Comparison of ENCODE assay signal across 14 cellular contexts in the genomic region with DNA sequence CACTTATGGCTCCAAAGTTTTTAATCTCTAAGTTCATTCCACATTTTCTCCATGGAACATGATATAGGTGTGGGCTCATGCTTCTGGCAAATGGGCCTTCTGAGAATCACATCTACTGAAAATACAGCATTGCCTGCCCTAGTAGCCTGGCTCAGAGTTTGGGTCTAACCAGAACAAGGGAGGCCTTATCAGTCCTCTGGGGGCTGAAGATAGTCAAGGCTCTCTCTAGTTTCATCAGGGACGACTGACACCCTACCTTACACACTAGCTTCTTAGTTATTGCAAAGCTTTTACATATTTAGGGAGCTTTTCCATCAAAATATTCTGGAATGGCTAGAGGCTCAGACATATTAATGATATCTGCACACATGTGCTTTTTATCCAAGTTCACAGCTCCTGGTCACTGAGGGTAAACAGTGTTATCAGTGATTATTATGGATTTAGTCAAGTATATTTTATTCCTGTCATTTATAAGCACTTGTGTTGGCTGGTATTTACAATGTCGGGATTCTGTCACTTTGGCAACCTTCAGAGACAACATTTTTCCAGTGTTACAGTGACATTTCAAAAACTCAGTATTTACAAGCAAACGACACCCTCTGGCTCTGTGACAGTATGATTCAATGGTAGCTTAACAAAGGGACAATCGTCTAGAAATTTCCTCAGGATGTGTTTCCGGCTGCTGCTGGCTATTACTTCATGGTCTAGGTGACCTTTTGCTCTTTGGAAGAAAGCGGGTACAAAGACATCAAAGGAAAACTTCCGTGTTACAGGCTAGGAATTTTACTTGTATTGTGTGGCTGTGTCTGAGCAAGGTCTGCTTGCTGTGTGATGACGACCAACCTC.
DNase-seq lines count a peak whose midpoint lies in the region; ATAC-seq and TF ChIP-seq lines count a peak whose summit lies in the region.
"Had no signal": no experiment of that assay in that cellular context is flagged by ENCODE, and none has a peak within 500 bp of the region (broad histone marks: within the 10 kb centered on the region; RNA-seq: fewer than 3 reads in every experiment).

No MANE protein-coding gene starts in this region.

- no CpG with 5 or more reads among the region's 8 CpGs for WGBS in mesendoderm (ENCODE audit: extremely low coverage, insufficient coverage, low lambda C conversion rate)
- 87% methylated on average over 6 of the region's 8 CpGs for WGBS in mesenchymal stem cell

- H3K27me3 Mint-ChIP-seq in activated CD8-positive, alpha-beta T cell treated with anti-CD3 and anti-CD28 coated beads for 36 hours: no peaks in the 10 kb centered on the region
- H3K27me3 Mint-ChIP-seq: activated CD4-positive, alpha-beta memory T cell treated with anti-CD3 and anti-CD28 coated beads, Interleukin-2, amount 10 ng/mL, durations not matched to agents 7 days and 5 days had no signal

- H3K18ac ChIP-seq in mesendoderm (ENCODE audit: low read length): no peak overlapping the region
- no peak overlapping the region for H3K18ac ChIP-seq in mesenchymal stem cell (ENCODE audit: low read depth in 1 of 2, low read length in 2 of 2)

- no peaks in the 10 kb centered on the region for H3K4me1 Mint-ChIP-seq in activated CD8-positive, alpha-beta T cell treated with anti-CD3 and anti-CD28 coated beads for 36 hours (ENCODE audit: low read depth)
- H3K4me1 Mint-ChIP-seq: activated CD4-positive, alpha-beta memory T cell treated with anti-CD3 and anti-CD28 coated beads, Interleukin-2, amount 10 ng/mL, durations not matched to agents 7 days and 5 days had no signal

- H2BK12ac ChIP-seq in mesenchymal stem cell (ENCODE audit: low read length in 2 of 2): no peak overlapping the region

- H3K27me3 ChIP-seq in mesendoderm (ENCODE audit: insufficient read depth, low read length, poor library complexity) (no peaks in the 10 kb centered on the region), mesenchymal stem cell (ENCODE audit: control insufficient read depth in 1 of 2, insufficient read depth in 1 of 2, low read length in 2 of 2) (no peaks in the 10 kb centered on the region)

- no peak overlapping the region for H3K56ac ChIP-seq in mesendoderm (ENCODE audit: low read length)

- H2BK120ac ChIP-seq in mesendoderm (ENCODE audit: low read depth, low read length) (no peak overlapping the region), mesenchymal stem cell (ENCODE audit: low read depth, low read length) (no peak overlapping the region)

- no peak for ATAC-seq in activated CD8-positive, alpha-beta T cell treated with anti-CD3 and anti-CD28 coated beads for 36 hours

- no peak for TF ChIP-seq CTCF in fibroblast of pulmonary artery (IDR thresholded peaks at IDR 0.05; ENCODE audit: low read length, missing control alignments)
- no peak for TF ChIP-seq CTCF in activated CD8-positive, alpha-beta T cell treated with anti-CD3 and anti-CD28 coated beads for 36 hours (IDR thresholded peaks at IDR 0.05)

- no peak overlapping the region for H2BK15ac ChIP-seq in mesendoderm (replicated peaks; ENCODE audit: low read depth)
- no peak overlapping the region for H2BK15ac ChIP-seq in mesenchymal stem cell (ENCODE audit: low read depth, poor library complexity, severe bottlenecking)

- peak; percentile 54 for DNase-seq in fibroblast of pulmonary artery (ENCODE audit: low read depth)
- peak; percentile 13 for DNase-seq in mesendoderm
- peak; percentile 55 for DNase-seq in superior temporal gyrus (ENCODE audit: extremely low spot score)
- DNase-seq in activated CD4-positive, alpha-beta T cell treated with anti-CD3 and anti-CD28 coated beads for 48 hours: no peak
- DNase-seq in occipital lobe (lab: John Stamatoyannopoulos, UW): no peak
- DNase-seq in activated CD8-positive, alpha-beta T cell treated with anti-CD3 and anti-CD28 coated beads for 36 hours: no peak
- no peak for DNase-seq in mesenchymal stem cell
- DNase-seq: activated CD4-positive, alpha-beta memory T cell treated with anti-CD3 and anti-CD28 coated beads, Interleukin-2, amount 10 ng/mL, durations not matched to agents 7 days and 5 days; activated gamma-delta T cell; EL; NCI-H1694; NCI-H526 treated with DMSO at 0.1 percent for 48 hours; T1000 had no signal

- no peak overlapping the region for H3K14ac ChIP-seq in mesenchymal stem cell (ENCODE audit: low read length in 2 of 2)

- H3K4me2 ChIP-seq in mesendoderm (ENCODE audit: low read length) (no peak overlapping the region), mesenchymal stem cell (ENCODE audit: low read length, poor library complexity, severe bottlenecking) (no peak overlapping the region)

- intact Hi-C loops in activated CD8-positive, alpha-beta T cell treated with anti-CD3 and anti-CD28 coated beads for 36 hours (cut with micrococcal nuclease): loop anchor here (10.0 kb wide), 1 partner anchor 153 kb away; no protein-coding TSS in a partner anchor

- H3K27ac ChIP-seq in angular gyrus (ENCODE audit: low read depth, low read length): peak overlapping the region; percentile 59
- H3K27ac ChIP-seq in mesendoderm (ENCODE audit: low read depth, low read length): no peak overlapping the region
- H3K27ac ChIP-seq in mesenchymal stem cell (ENCODE audit: low read length, poor library complexity, severe bottlenecking): no peak overlapping the region

- no peak overlapping the region for H4K8ac ChIP-seq in mesendoderm (ENCODE audit: low read depth, low read length)
- H4K8ac ChIP-seq in mesenchymal stem cell (ENCODE audit: low read length): no peak overlapping the region

- H3K4me3 Mint-ChIP-seq in activated CD8-positive, alpha-beta T cell treated with anti-CD3 and anti-CD28 coated beads for 36 hours: no peak overlapping the region
- H3K4me3 Mint-ChIP-seq: activated CD4-positive, alpha-beta memory T cell treated with anti-CD3 and anti-CD28 coated beads, Interleukin-2, amount 10 ng/mL, durations not matched to agents 7 days and 5 days had no signal

- no peak overlapping the region for H2AFZ ChIP-seq in mesenchymal stem cell (ENCODE audit: low read depth, low read length)

- H4K91ac ChIP-seq in mesenchymal stem cell (ENCODE audit: low read length): no peak overlapping the region

- H3K79me1 ChIP-seq in mesendoderm (ENCODE audit: low read length) (peaks cover 27% of the 10 kb centered on the region), mesenchymal stem cell (replicated peaks; ENCODE audit: low read length, poor library complexity, severe bottlenecking) (peaks cover 25% of the 10 kb centered on the region)

- no peak overlapping the region for H3K4ac ChIP-seq in mesendoderm (ENCODE audit: low read depth, low read length)
- H3K4ac ChIP-seq in mesenchymal stem cell (ENCODE audit: low read depth in 1 of 2, low read length in 2 of 2): no peak overlapping the region

- no peak overlapping the region for H2AK5ac ChIP-seq in mesendoderm (ENCODE audit: low read length)
- H2AK5ac ChIP-seq in mesenchymal stem cell (ENCODE audit: low read length, severe bottlenecking): no peak overlapping the region

- H3K36me3 ChIP-seq in mesendoderm (ENCODE audit: control insufficient read depth, insufficient read depth, low read length) (no peaks in the 10 kb centered on the region), mesenchymal stem cell (ENCODE audit: control insufficient read depth in 1 of 2, insufficient read depth in 2 of 2, low read depth in 1 of 2, low read length in 2 of 2) (peaks cover 0 to 37% of the 10 kb centered on the region in 2 experiments)

- no peaks in the 10 kb centered on the region for H3K9me3 Mint-ChIP-seq in activated CD8-positive, alpha-beta T cell treated with anti-CD3 and anti-CD28 coated beads for 36 hours
- H3K9me3 Mint-ChIP-seq: activated CD4-positive, alpha-beta memory T cell treated with anti-CD3 and anti-CD28 coated beads, Interleukin-2, amount 10 ng/mL, durations not matched to agents 7 days and 5 days had no signal

- H4K5ac ChIP-seq in mesendoderm (ENCODE audit: low read length): no peak overlapping the region

- no peaks in the 10 kb centered on the region for H3K9me3 ChIP-seq in mesenchymal stem cell (ENCODE audit: control insufficient read depth, low read length)

- CTCF ChIA-PET in activated CD8-positive, alpha-beta T cell treated with anti-CD3 and anti-CD28 coated beads for 36 hours (lab: Charles Lee): interaction anchor here (1.0 kb wide), 1 partner anchor 29 kb away, joined by 3 read pairs; no protein-coding TSS in a partner anchor

- no peak overlapping the region for H3K27ac Mint-ChIP-seq in activated CD8-positive, alpha-beta T cell treated with anti-CD3 and anti-CD28 coated beads for 36 hours
- H3K27ac Mint-ChIP-seq: activated CD4-positive, alpha-beta memory T cell treated with anti-CD3 and anti-CD28 coated beads, Interleukin-2, amount 10 ng/mL, durations not matched to agents 7 days and 5 days had no signal

- H3K23ac ChIP-seq in mesendoderm (ENCODE audit: low read length): no peak overlapping the region
- H3K23ac ChIP-seq in mesenchymal stem cell (ENCODE audit: low read length in 2 of 2): no peak overlapping the region

- peaks cover 25% of the 10 kb centered on the region for H3K79me2 ChIP-seq in mesendoderm (ENCODE audit: control insufficient read depth, insufficient read depth, low read length)

- H3K4me3 ChIP-seq in fibroblast of pulmonary artery (replicated peaks; ENCODE audit: low read depth, low read length): no peak overlapping the region
- H3K4me3 ChIP-seq in mesendoderm (ENCODE audit: low read length): no peak overlapping the region
- H3K4me3 ChIP-seq in mesenchymal stem cell (ENCODE audit: insufficient read depth in 1 of 2, low read depth in 1 of 2, low read length in 2 of 2): no peak overlapping the region

- POLR2A ChIA-PET in activated CD8-positive, alpha-beta T cell treated with anti-CD3 and anti-CD28 coated beads for 36 hours (lab: Charles Lee): no interaction called here

- H3K9ac ChIP-seq in mesendoderm (ENCODE audit: low read length) (no peak overlapping the region), mesenchymal stem cell (ENCODE audit: low read length) (no peak overlapping the region)

- no peaks in the 10 kb centered on the region for H3K36me3 Mint-ChIP-seq in activated CD8-positive, alpha-beta T cell treated with anti-CD3 and anti-CD28 coated beads for 36 hours (ENCODE audit: low read depth)

- H2BK5ac ChIP-seq in mesendoderm (ENCODE audit: low read length): no peak overlapping the region
- H2BK5ac ChIP-seq in mesenchymal stem cell (ENCODE audit: low read depth, low read length, poor library complexity, severe bottlenecking): no peak overlapping the region

- peaks cover 2% of the 10 kb centered on the region for H3K4me1 ChIP-seq in mesendoderm (ENCODE audit: control insufficient read depth, low read depth, low read length)
- H3K4me1 ChIP-seq in mesenchymal stem cell (ENCODE audit: control insufficient read depth, insufficient read depth, low read depth, low read length): no peaks in the 10 kb centered on the region

Comparison
In these comparisons a context has a peak if more than half of its experiments do, and no peak if none do; other contexts are left out.
1. DNase-seq: peak in fibroblast of pulmonary artery (single experiment), mesendoderm (single experiment) and superior temporal gyrus (single experiment); none in activated CD4-positive, alpha-beta T cell treated with anti-CD3 and anti-CD28 coated beads for 48 hours (single experiment), occipital lobe (single experiment), activated CD8-positive, alpha-beta T cell treated with anti-CD3 and anti-CD28 coated beads for 36 hours (single experiment) and mesenchymal stem cell (single experiment).